Comparison of ENCODE assay signal across 8 cellular contexts in genomic region chrX:150482537-150483217, GRCh38.
DNase-seq lines count a peak whose midpoint lies in the region; ATAC-seq, FAIRE-seq and TF ChIP-seq lines count a peak whose summit lies in the region.

No MANE protein-coding gene starts in this region.

- H3K4me3 ChIP-seq in bronchial epithelial cell (ENCODE audit: low read depth, low read length) = no peak overlapping the region

- no peak for ATAC-seq in HG03097 (IDR thresholded peaks at IDR 0.05; ENCODE audit: low FRiP score, unreplicated experiment)
- ATAC-seq in effector memory CD8-positive, alpha-beta T cell (replicated peaks) = no peak

- TF ChIP-seq CTCF in HFFc6 (IDR thresholded peaks at IDR 0.05) (no peak), bronchial epithelial cell (IDR thresholded peaks at IDR 0.05; ENCODE audit: insufficient read depth, low read length, severe bottlenecking) (no peak)

- FAIRE-seq in RCC 7860 (lab: Jason Lieb, UNC) (peak; percentile 94), bronchial epithelial cell (lab: Jason Lieb, UNC) (no peak)

- peak overlapping the region; percentile 40; the same call in 1 of the 2 replicates for H3K27ac Mint-ChIP-seq in HFFc6
- no peak overlapping the region for H3K27ac Mint-ChIP-seq in effector memory CD8-positive, alpha-beta T cell

- DNase-seq in GDM1 (lab: John Stamatoyannopoulos, UW) = peak; percentile 5
- peak; percentile 58 for DNase-seq in HFFc6
- DNase-seq in RCC 7860 (ENCODE audit: low spot score) = peak; percentile 72
- peak; percentile 87 for DNase-seq in bronchial epithelial cell (ENCODE audit: low read depth)
- peak; percentile 42 for DNase-seq in stimulated activated CD4-positive, alpha-beta T cell treated with anti-CD3 and anti-CD28 coated beads, Interleukin-4, amount 100 ng/mL, for 1 hour
- no peak for DNase-seq in medulla oblongata (ENCODE audit: extremely low spot score)
- DNase-seq in effector memory CD8-positive, alpha-beta T cell = no peak

- no peaks in the 10 kb centered on the region; the same call in 1 of the 2 replicates for H3K36me3 Mint-ChIP-seq in HFFc6 (ENCODE audit: low read depth)
- H3K36me3 Mint-ChIP-seq in effector memory CD8-positive, alpha-beta T cell (ENCODE audit: insufficient read depth) = no peaks in the 10 kb centered on the region

- H3K36me3 ChIP-seq in bronchial epithelial cell (ENCODE audit: control insufficient read depth, insufficient read depth, low read length) = no peaks in the 10 kb centered on the region

- no peak overlapping the region for H3K4me3 Mint-ChIP-seq in HFFc6
- no peak overlapping the region for H3K4me3 Mint-ChIP-seq in effector memory CD8-positive, alpha-beta T cell

- peaks cover 17% of the 10 kb centered on the region for H3K4me1 Mint-ChIP-seq in HFFc6 (ENCODE audit: low read depth)
- H3K4me1 Mint-ChIP-seq in effector memory CD8-positive, alpha-beta T cell (ENCODE audit: low read depth in 2 of 2) = peaks cover 0 to 3% of the 10 kb centered on the region in 2 donors

- H3K9me3 Mint-ChIP-seq in HFFc6 = no peaks in the 10 kb centered on the region
- H3K9me3 Mint-ChIP-seq in effector memory CD8-positive, alpha-beta T cell = no peaks in the 10 kb centered on the region

- no peaks in the 10 kb centered on the region for H3K27me3 ChIP-seq in bronchial epithelial cell (ENCODE audit: control insufficient read depth, insufficient read depth, low read length)

- peaks cover 4% of the 10 kb centered on the region for H3K27me3 Mint-ChIP-seq in HFFc6 (ENCODE audit: insufficient read depth)
- no peaks in the 10 kb centered on the region for H3K27me3 Mint-ChIP-seq in effector memory CD8-positive, alpha-beta T cell

Comparison
In these comparisons a context has a peak if more than half of its experiments do, and no peak if none do; other contexts are left out.
1. DNase-seq: peak in GDM1 (single experiment), HFFc6 (single experiment), RCC 7860 (single experiment), bronchial epithelial cell (single experiment) and stimulated activated CD4-positive, alpha-beta T cell treated with anti-CD3 and anti-CD28 coated beads, Interleukin-4, amount 100 ng/mL, for 1 hour (single experiment); none in medulla oblongata (single experiment) and effector memory CD8-positive, alpha-beta T cell (0 of 3).